8 cellular contexts compared by ENCODE assay signal in genomic region chr9:33709241-33709640, GRCh38.
"Had no signal": no experiment of that assay in that cellular context is flagged by ENCODE, and none has a peak within 500 bp of the region (broad histone marks: within the 10 kb centered on the region; RNA-seq: fewer than 3 reads in every experiment).

No MANE protein-coding gene starts in this region.

- H3K4me3 ChIP-seq: GM23248, K562 had no signal

- H2AFZ ChIP-seq: GM23248 had no signal

- ATAC-seq: HCT116, K562 had no signal

- H3K27ac Mint-ChIP-seq: HFFc6 had no signal

- H3K9me3 Mint-ChIP-seq: HFFc6 had no signal

- H3K4me2 ChIP-seq: KMS-11 had no signal

- H3K4me3 Mint-ChIP-seq: H9, HFFc6 had no signal

- H3K27ac ChIP-seq: GM23248, HL-60, KMS-11 had no signal

- DNase-seq: GM23248, H9, HFFc6, IMR-90 had no signal

- H3K9ac ChIP-seq: GM23248, KMS-11 had no signal
